Comparison of ENCODE assay signal across 8 cellular contexts in genomic region chr17:76557368-76558209, GRCh38. TPM values are rescaled to one million over a fixed set of nuclear protein-coding genes. Genes with fewer than 3 reads are reported as not detected.
DNase-seq lines count a peak whose midpoint lies in the region; ATAC-seq and TF ChIP-seq lines count a peak whose summit lies in the region.

No MANE protein-coding gene starts in this region.

- no peaks in the 10 kb centered on the region for H3K27me3 ChIP-seq in left lung

- peak; percentile 94 to 98 for DNase-seq in NCI-H526 (lab: John Stamatoyannopoulos, UW)
- DNase-seq in activated CD4-positive, alpha-beta T cell treated with anti-CD3 and anti-CD28 coated beads, Interleukin-2, amount 10 ng/mL, durations not matched to agents 7 days and 5 days = peak; percentile 96
- peak; percentile 98 for DNase-seq in dedifferentiated amniotic fluid mesenchymal stem cell (ENCODE audit: extremely low spot score)
- DNase-seq in left lung = peak; percentile 95 to 96
- DNase-seq in stimulated activated CD4-positive, alpha-beta T cell treated with anti-CD3 and anti-CD28 coated beads, Interleukin-2, amount 100 ng/mL, for 4 hours (ENCODE audit: low read depth) = peak; percentile 91

- H3K4me1 Mint-ChIP-seq in activated CD4-positive, alpha-beta T cell treated with anti-CD3 and anti-CD28 coated beads, Interleukin-2, amount 10 ng/mL, durations not matched to agents 7 days and 5 days = peaks cover 52% of the 10 kb centered on the region

- ATAC-seq in GM19328 (IDR thresholded peaks at IDR 0.05; ENCODE audit: unreplicated experiment) (peak; percentile 81), HG03469 (IDR thresholded peaks at IDR 0.05; ENCODE audit: unreplicated experiment) (peak; percentile 49), left lung (peak; percentile 84)

- peak overlapping the region; percentile 94 for H3K27ac Mint-ChIP-seq in activated CD4-positive, alpha-beta T cell treated with anti-CD3 and anti-CD28 coated beads, Interleukin-2, amount 10 ng/mL, durations not matched to agents 7 days and 5 days

- CTCF ChIA-PET in activated CD4-positive, alpha-beta T cell treated with anti-CD3 and anti-CD28 coated beads, Interleukin-2, amount 10 ng/mL, durations not matched to agents 7 days and 5 days (lab: Charles Lee) = interaction anchor here (0.5 to 3.5 kb wide), 23 partner anchors 8 to 156 kb away, joined by 3 to 22 read pairs (median 4); partner anchors contain the start of gene ST6GALNAC1

- H3K36me3 ChIP-seq in left lung = peaks cover 0 to 7% of the 10 kb centered on the region in 2 donors

- intact Hi-C loops in left lung (cut with DNase I) = loop anchor here in 1 of 2 donors (10.0 kb wide), 1 partner anchor 157 kb away; the partner anchor contains the start of gene MXRA7

- peaks cover 39% of the 10 kb centered on the region for H3K36me3 Mint-ChIP-seq in activated CD4-positive, alpha-beta T cell treated with anti-CD3 and anti-CD28 coated beads, Interleukin-2, amount 10 ng/mL, durations not matched to agents 7 days and 5 days (ENCODE audit: low read depth)

- H3K4me3 ChIP-seq in left lung = peak overlapping the region; percentile 81 to 88

- no peaks in the 10 kb centered on the region for H3K9me3 Mint-ChIP-seq in activated CD4-positive, alpha-beta T cell treated with anti-CD3 and anti-CD28 coated beads, Interleukin-2, amount 10 ng/mL, durations not matched to agents 7 days and 5 days

- peak overlapping the region; percentile 97 for H3K27ac ChIP-seq in C4-2B
- H3K27ac ChIP-seq in left lung = peak overlapping the region; percentile 95

- peak overlapping the region; percentile 89 for H3K4me3 Mint-ChIP-seq in activated CD4-positive, alpha-beta T cell treated with anti-CD3 and anti-CD28 coated beads, Interleukin-2, amount 10 ng/mL, durations not matched to agents 7 days and 5 days

- TF ChIP-seq CTCF in C4-2B (conservative IDR thresholded peaks at IDR 0.05) (peak; percentile 45), left lung (IDR thresholded peaks at IDR 0.05) (peak; percentile 30 to 65)

- no peaks in the 10 kb centered on the region for H3K27me3 Mint-ChIP-seq in activated CD4-positive, alpha-beta T cell treated with anti-CD3 and anti-CD28 coated beads, Interleukin-2, amount 10 ng/mL, durations not matched to agents 7 days and 5 days

- peaks cover 46 to 55% of the 10 kb centered on the region in 2 donors for H3K4me1 ChIP-seq in left lung

- POLR2A ChIA-PET in activated CD4-positive, alpha-beta T cell treated with anti-CD3 and anti-CD28 coated beads, Interleukin-2, amount 10 ng/mL, durations not matched to agents 7 days and 5 days (lab: Charles Lee) = no interaction called here

- no peaks in the 10 kb centered on the region for H3K9me3 ChIP-seq in left lung

RNA-seq across cellular contexts. Expression of gene PRCD, which starts 17.7 kb away (rescaled TPM):
- not detected for total RNA-seq in activated CD4-positive, alpha-beta T cell treated with anti-CD3 and anti-CD28 coated beads, Interleukin-2, amount 10 ng/mL, durations not matched to agents 7 days and 5 days
- 1 to 10 TPM; 1.3 to 2.9 TPM for total RNA-seq in left lung

RNA-seq across cellular contexts. Expression of gene CYGB, which starts 20.1 kb away (rescaled TPM):
- total RNA-seq in activated CD4-positive, alpha-beta T cell treated with anti-CD3 and anti-CD28 coated beads, Interleukin-2, amount 10 ng/mL, durations not matched to agents 7 days and 5 days = not detected
- 10 to 100 TPM; 10.2 to 13.7 TPM for total RNA-seq in left lung

RNA-seq across cellular contexts. Expression of gene ST6GALNAC2, which starts 28.1 kb away (rescaled TPM):
- total RNA-seq in activated CD4-positive, alpha-beta T cell treated with anti-CD3 and anti-CD28 coated beads, Interleukin-2, amount 10 ng/mL, durations not matched to agents 7 days and 5 days = not detected
- 10 to 100 TPM; 17.5 to 30.2 TPM for total RNA-seq in left lung

RNA-seq across cellular contexts. Expression of gene RHBDF2, which starts 56.4 kb away (rescaled TPM):
- total RNA-seq in activated CD4-positive, alpha-beta T cell treated with anti-CD3 and anti-CD28 coated beads, Interleukin-2, amount 10 ng/mL, durations not matched to agents 7 days and 5 days = 10 to 100 TPM; 37.1 to 41.6 TPM
- 10 to 100 TPM; 24.9 to 61.7 TPM for total RNA-seq in left lung

Comparison
In these comparisons a context has a peak if more than half of its experiments do, and no peak if none do; other contexts are left out.
1. Peak in every context shown above with its lines: DNase-seq, ATAC-seq, H3K4me3 ChIP-seq and H3K27ac ChIP-seq.
2. RNA of gene CYGB, which starts 20.1 kb away (total RNA-seq): 10.2 to 13.7 TPM in left lung; not detected in activated CD4-positive, alpha-beta T cell treated with anti-CD3 and anti-CD28 coated beads, Interleukin-2, amount 10 ng/mL, durations not matched to agents 7 days and 5 days; every median in the first group is over 4 times any median in the second.
3. RNA of gene ST6GALNAC2, which starts 28.1 kb away (total RNA-seq): 17.5 to 30.2 TPM in left lung; not detected in activated CD4-positive, alpha-beta T cell treated with anti-CD3 and anti-CD28 coated beads, Interleukin-2, amount 10 ng/mL, durations not matched to agents 7 days and 5 days; every median in the first group is over 10 times any median in the second.